ENCODE assay signal across 9 cellular contexts in genomic region chr4:152045781-152046571, GRCh38.
A peak's percentile ranks its signal among the peaks of the same experiment; 100 is the strongest.
DNase-seq lines count a peak whose midpoint lies in the region; ATAC-seq and TF ChIP-seq lines count a peak whose summit lies in the region.
"Had no signal": no experiment of that assay in that cellular context is flagged by ENCODE, and none has a peak within 500 bp of the region (broad histone marks: within the 10 kb centered on the region; RNA-seq: fewer than 3 reads in every experiment).

No MANE protein-coding gene starts in this region.

- peaks cover 6% of the 10 kb centered on the region for H3K9me3 Mint-ChIP-seq in CD8-positive, alpha-beta T cell
- peaks cover 7% of the 10 kb centered on the region for H3K9me3 Mint-ChIP-seq in osteocyte (ENCODE audit: unreplicated experiment)

- 26 to 45% methylated on average over 2 to 4 of the region's 37 CpGs for WGBS in esophagus squamous epithelium, 2 donors

- H3K27ac ChIP-seq in CD8-positive, alpha-beta T cell (ENCODE audit: low read depth, low read length) = no peak overlapping the region
- H3K27ac ChIP-seq in esophagus squamous epithelium = no peak overlapping the region
- H3K27ac ChIP-seq: KMS-11 had no signal

- CTCF ChIA-PET in CD8-positive, alpha-beta T cell (lab: Charles Lee) = interaction anchor here (0.6 to 1.9 kb wide), 6 partner anchors 11 to 345 kb away, joined by 3 to 6 read pairs (median 3); no protein-coding TSS in a partner anchor

- peaks cover 5% of the 10 kb centered on the region for H3K4me1 ChIP-seq in CD8-positive, alpha-beta T cell (ENCODE audit: insufficient read depth, low read length)
- H3K4me1 ChIP-seq in esophagus squamous epithelium = peaks cover 6 to 12% (median 8%) of the 10 kb centered on the region in 3 donors

- POLR2A ChIA-PET in CD8-positive, alpha-beta T cell (lab: Charles Lee) = no interaction called here

- no peaks in the 10 kb centered on the region for H3K27me3 ChIP-seq in CD8-positive, alpha-beta T cell (ENCODE audit: insufficient read depth, low read length)
- peaks cover 0 to 16% (median 0%) of the 10 kb centered on the region in 4 donors for H3K27me3 ChIP-seq in esophagus squamous epithelium

- H3K4me1 Mint-ChIP-seq in CD8-positive, alpha-beta T cell (ENCODE audit: low read depth) = peaks cover 14% of the 10 kb centered on the region
- peaks cover 11% of the 10 kb centered on the region for H3K4me1 Mint-ChIP-seq in osteocyte (ENCODE audit: unreplicated experiment)

- intact Hi-C loops in CD8-positive, alpha-beta T cell (cut with DNase I, micrococcal nuclease) = no loop called here
- intact Hi-C loops in esophagus squamous epithelium (cut with DNase I) = no loop called here

- ATAC-seq in CD8-positive, alpha-beta T cell = no peak
- peak; percentile 69 for ATAC-seq in GM21381 (IDR thresholded peaks at IDR 0.05; ENCODE audit: unreplicated experiment)

- no peaks in the 10 kb centered on the region for H3K36me3 ChIP-seq in CD8-positive, alpha-beta T cell (ENCODE audit: insufficient read depth, low read length)
- H3K36me3 ChIP-seq in esophagus squamous epithelium = no peaks in the 10 kb centered on the region

- DNase-seq in CD8-positive, alpha-beta T cell = peak in 1 of 7 experiments; percentile 27
- DNase-seq in NCI-H524 (lab: John Stamatoyannopoulos, UW) = peak; percentile 44 to 65
- DNase-seq in esophagus squamous epithelium (lab: John Stamatoyannopoulos, UW) = no peak
- no peak for DNase-seq in osteocyte (ENCODE audit: extremely low spot score, unreplicated experiment)
- no peak for DNase-seq in NCI-H345 (lab: John Stamatoyannopoulos, UW)
- DNase-seq in Ammon's horn (ENCODE audit: low spot score) = no peak
- no peak for DNase-seq in T-helper 2 cell

- no peak overlapping the region for H3K4me3 ChIP-seq in CD8-positive, alpha-beta T cell (ENCODE audit: low read depth, low read length)
- peak overlapping the region in 3 of 4 donors; percentile 19 to 50 (median 19) for H3K4me3 ChIP-seq in esophagus squamous epithelium

- no peaks in the 10 kb centered on the region for H3K9me3 ChIP-seq in CD8-positive, alpha-beta T cell (ENCODE audit: low read length)
- H3K9me3 ChIP-seq in esophagus squamous epithelium = no peaks in the 10 kb centered on the region

- no peaks in the 10 kb centered on the region for H3K36me3 Mint-ChIP-seq in CD8-positive, alpha-beta T cell
- no peaks in the 10 kb centered on the region for H3K36me3 Mint-ChIP-seq in osteocyte (ENCODE audit: unreplicated experiment)

- H3K4me3 Mint-ChIP-seq in CD8-positive, alpha-beta T cell = peak overlapping the region; percentile 32
- H3K4me3 Mint-ChIP-seq in osteocyte (ENCODE audit: unreplicated experiment) = no peak overlapping the region

- no peak for TF ChIP-seq POLR2A in esophagus squamous epithelium (IDR thresholded peaks at IDR 0.05)

- no peak overlapping the region for H3K27ac Mint-ChIP-seq in CD8-positive, alpha-beta T cell
- H3K27ac Mint-ChIP-seq in osteocyte (ENCODE audit: unreplicated experiment) = no peak overlapping the region

- TF ChIP-seq CTCF in CD8-positive, alpha-beta T cell (IDR thresholded peaks at IDR 0.05) = no peak
- TF ChIP-seq CTCF in esophagus squamous epithelium (IDR thresholded peaks at IDR 0.05) (peak in 5 of 6 experiments; percentile 30 to 68 (median 33)), osteocyte (IDR thresholded peaks at IDR 0.05) (peak; percentile 58)

- no peaks in the 10 kb centered on the region for H3K27me3 Mint-ChIP-seq in CD8-positive, alpha-beta T cell (ENCODE audit: low read depth)
- H3K27me3 Mint-ChIP-seq in osteocyte (ENCODE audit: unreplicated experiment) = peaks cover 51% of the 10 kb centered on the region

Comparison
In these comparisons a context has a peak if more than half of its experiments do, and no peak if none do; other contexts are left out.
1. DNase-seq: peak in NCI-H524 (2 of 2); none in esophagus squamous epithelium (single experiment), osteocyte (single experiment), NCI-H345 (single experiment), Ammon's horn (single experiment) and T-helper 2 cell (0 of 5).